Comparison of ENCODE assay signal across 15 cellular contexts in genomic region chr14:24861083-24861630, GRCh38.
DNase-seq lines count a peak whose midpoint lies in the region; ATAC-seq, FAIRE-seq and TF ChIP-seq lines count a peak whose summit lies in the region.
"Had no signal": no experiment of that assay in that cellular context is flagged by ENCODE, and none has a peak within 500 bp of the region (broad histone marks: within the 10 kb centered on the region; RNA-seq: fewer than 3 reads in every experiment).

No MANE protein-coding gene starts in this region.

- H3K4me2 ChIP-seq in HepG2 (ENCODE audit: low read depth, low read length) = no peak overlapping the region

- no peak for TF ChIP-seq RAD21 in HepG2 (CRISPR knock-in tag; IDR thresholded peaks at IDR 0.05)

- peaks cover 9% of the 10 kb centered on the region for H3K4me1 ChIP-seq in HepG2 (ENCODE audit: insufficient read depth, low read length)
- H3K4me1 ChIP-seq in upper lobe of right lung = peaks cover 12% of the 10 kb centered on the region

- DNase-seq in Right ventricle myocardium superior (no peak), cardiac septum (ENCODE audit: low spot score) (no peak), brain microvascular endothelial cell (peak; percentile 27), HepG2 (ENCODE audit: low spot score) (peak; percentile 43), upper lobe of right lung (no peak), DMS153 treated with DMSO at 0.1 percent for 48 hours (lab: John Stamatoyannopoulos, UW; ENCODE audit: unreplicated experiment) (no peak), NCI-H510A treated with DMSO at 0.1 percent for 48 hours (lab: John Stamatoyannopoulos, UW) (no peak)
- DNase-seq: ACHN; activated T-cell treated with anti-CD3 and anti-CD28 coated beads for 4 hours; NCI-H2029 treated with DMSO at 0.1 percent for 48 hours; stimulated activated CD4-positive, alpha-beta T cell treated with anti-CD3 and anti-CD28 coated beads, Interleukin-4, amount 100 ng/mL, for 1 hour had no signal

- no peak overlapping the region for H2AFZ ChIP-seq in HepG2 (ENCODE audit: low read length)

- FAIRE-seq in HepG2 (lab: Jason Lieb, UNC) = no peak

- no peaks in the 10 kb centered on the region for H3K36me3 ChIP-seq in brain microvascular endothelial cell (replicated peaks)
- no peaks in the 10 kb centered on the region for H3K36me3 ChIP-seq in HepG2 (replicated peaks in 1 of 2; ENCODE audit: control insufficient read depth in 1 of 2, insufficient read depth in 2 of 2, low read length in 2 of 2)
- no peaks in the 10 kb centered on the region for H3K36me3 ChIP-seq in upper lobe of right lung
- H3K36me3 ChIP-seq: cardiac muscle cell, esophagus muscularis mucosa had no signal

- H3K27me3 ChIP-seq in brain microvascular endothelial cell (replicated peaks) (no peaks in the 10 kb centered on the region), HepG2 (ENCODE audit: control insufficient read depth in 1 of 2, insufficient read depth in 2 of 2, low read length in 2 of 2) (no peaks in the 10 kb centered on the region), upper lobe of right lung (no peaks in the 10 kb centered on the region)
- H3K27me3 ChIP-seq: cardiac muscle cell, esophagus muscularis mucosa had no signal

- TF ChIP-seq EP300 in HepG2 (IDR thresholded peaks at IDR 0.05; ENCODE audit: low read depth in 2 of 2, low read length in 2 of 2) = no peak
- TF ChIP-seq EP300 in HepG2 (CRISPR knock-in tag; IDR thresholded peaks at IDR 0.05; ENCODE audit: borderline replicate concordance) = no peak

- in situ Hi-C loops in brain microvascular endothelial cell (cut with HindIII; ENCODE audit: low pct_ligation_motif_present, low sequenced_read_pairs) = no loop called here
- in situ Hi-C loops in HepG2 (cut with HindIII; ENCODE audit: extremely low pct_ligation_motif_present, low pct_unique_long_range_greater_than_20kb) = no loop called here

- POLR2A ChIA-PET in HepG2 (lab: Yijun Ruan, JAX) = interaction anchor here (0.6 to 3.5 kb wide), 5 partner anchors 10 to 43 kb away, joined by 3 to 17 read pairs (median 4); no protein-coding TSS in a partner anchor

- no peak overlapping the region for H3K4me3 ChIP-seq in brain microvascular endothelial cell (ENCODE audit: low read depth, low read length)
- H3K4me3 ChIP-seq in HepG2 (replicated peaks in 1 of 3; ENCODE audit: insufficient read depth in 1 of 3, low read depth in 2 of 3, low read length in 3 of 3) = no peak overlapping the region
- no peak overlapping the region for H3K4me3 ChIP-seq in upper lobe of right lung
- H3K4me3 ChIP-seq: cardiac muscle cell, esophagus muscularis mucosa had no signal

- intact Hi-C loops in Right ventricle myocardium superior (cut with DNase I) = no loop called here
- intact Hi-C loops in cardiac septum (cut with DNase I) = no loop called here
- intact Hi-C loops in HepG2 (cut with micrococcal nuclease; ENCODE audit: unreplicated experiment) = no loop called here
- intact Hi-C loops in upper lobe of right lung (cut with DNase I) = no loop called here

- TF ChIP-seq POLR2A in HepG2 (IDR thresholded peaks at IDR 0.05; ENCODE audit: insufficient read depth in 1 of 2, low read depth in 2 of 2, low read length in 2 of 2) = no peak

- WGBS in HepG2 (ENCODE audit: low lambda C conversion rate) = 83% methylated on average over 4 of the region's 4 CpGs

- no TSS peak for BruUV-seq in HepG2 (replicated peaks; lab: Mats Ljungman, UMichigan)

- no peaks in the 10 kb centered on the region for H3K9me3 ChIP-seq in HepG2 (ENCODE audit: low read length)
- no peaks in the 10 kb centered on the region for H3K9me3 ChIP-seq in upper lobe of right lung
- H3K9me3 ChIP-seq: esophagus muscularis mucosa had no signal

- CTCF ChIA-PET in HepG2 (lab: Yijun Ruan, JAX; ENCODE audit: low intra/inter-chr PET ratio, low total read pairs) = no interaction called here

- TF ChIP-seq CTCF in brain microvascular endothelial cell (IDR thresholded peaks at IDR 0.05; ENCODE audit: low read depth, low read length, missing control alignments) (no peak), HepG2 (CRISPR knock-in tag; IDR thresholded peaks at IDR 0.05) (no peak), upper lobe of right lung (IDR thresholded peaks at IDR 0.05) (no peak)

- peak overlapping the region; percentile 28 for H3K27ac ChIP-seq in brain microvascular endothelial cell
- no peak overlapping the region for H3K27ac ChIP-seq in HepG2 (ENCODE audit: extremely low read length, insufficient read depth, low read length)
- H3K27ac ChIP-seq in upper lobe of right lung = peak overlapping the region; percentile 38
- H3K27ac ChIP-seq: cardiac muscle cell, esophagus muscularis mucosa had no signal

- no peaks in the 10 kb centered on the region for H4K20me1 ChIP-seq in HepG2 (ENCODE audit: insufficient read depth, low read length)

- no peaks in the 10 kb centered on the region for H3K79me2 ChIP-seq in HepG2 (ENCODE audit: insufficient read depth, low read length)

- no peak overlapping the region for H3K9ac ChIP-seq in HepG2 (ENCODE audit: insufficient read depth, low read depth, low read length)

- ATAC-seq in Right ventricle myocardium superior (ENCODE audit: poor library complexity) = peak; percentile 54
- peak; percentile 66 for ATAC-seq in HepG2
- peak; percentile 88 for ATAC-seq in upper lobe of right lung
- ATAC-seq in HG03378 (IDR thresholded peaks at IDR 0.05; ENCODE audit: unreplicated experiment) = no peak
- ATAC-seq: Panc1 had no signal

TF ChIP-seq in HepG2, 621 proteins besides CTCF, POLR2A, EP300 and RAD21:
- TF ChIP-seq MLLT10 (CRISPR knock-in tag; IDR thresholded peaks at IDR 0.05) (no peak), HOXA5 (CRISPR knock-in tag; IDR thresholded peaks at IDR 0.05) (0 out of 2 replicates have a peak, but pooled peaks have one; percentile 24), GTF3A (CRISPR knock-in tag; conservative IDR thresholded peaks at IDR 0.05) (no peak), BCL6 (CRISPR knock-in tag; IDR thresholded peaks at IDR 0.05) (no peak), GLMP (CRISPR knock-in tag; IDR thresholded peaks at IDR 0.05; ENCODE audit: borderline replicate concordance) (no peak), PLSCR1 (CRISPR knock-in tag; IDR thresholded peaks at IDR 0.05; ENCODE audit: borderline replicate concordance) (no peak), CEBPB (IDR thresholded peaks at IDR 0.05; ENCODE audit: borderline replicate concordance, low read depth, low read length) (peak; percentile 96; the same call in 1 of the 2 replicates), TFAP4 (IDR thresholded peaks at IDR 0.05; ENCODE audit: borderline replicate concordance, low read depth) (no peak), NFRKB (IDR thresholded peaks at IDR 0.05) (no peak), CEBPG (CRISPR knock-in tag; IDR thresholded peaks at IDR 0.05) (peak; percentile 78), MBD4 (IDR thresholded peaks at IDR 0.05; ENCODE audit: borderline replicate concordance, low read length) (no peak), PAWR (CRISPR knock-in tag; IDR thresholded peaks at IDR 0.05; ENCODE audit: borderline replicate concordance) (no peak), ZNF766 (CRISPR knock-in tag; IDR thresholded peaks at IDR 0.05; ENCODE audit: borderline replicate concordance) (0 out of 2 replicates have a peak, but pooled peaks have one; percentile 18), ARNT (IDR thresholded peaks at IDR 0.05) (no peak), KLF15 (CRISPR knock-in tag; IDR thresholded peaks at IDR 0.05; ENCODE audit: borderline replicate concordance) (no peak), TEAD3 (CRISPR knock-in tag; optimal IDR thresholded peaks at IDR 0.05; ENCODE audit: borderline replicate concordance) (peak; percentile 35), ASH2L (IDR thresholded peaks at IDR 0.05; ENCODE audit: insufficient read length, low read depth, low read length) (peak; percentile 22)

Comparison
In these comparisons a context has a peak if more than half of its experiments do, and no peak if none do; other contexts are left out.
1. DNase-seq: peak in brain microvascular endothelial cell (single experiment) and HepG2 (single experiment); none in Right ventricle myocardium superior (single experiment), cardiac septum (single experiment), upper lobe of right lung (single experiment), DMS153 treated with DMSO at 0.1 percent for 48 hours (single experiment) and NCI-H510A treated with DMSO at 0.1 percent for 48 hours (single experiment).